37 cellular contexts compared by ENCODE assay signal in the genomic region with DNA sequence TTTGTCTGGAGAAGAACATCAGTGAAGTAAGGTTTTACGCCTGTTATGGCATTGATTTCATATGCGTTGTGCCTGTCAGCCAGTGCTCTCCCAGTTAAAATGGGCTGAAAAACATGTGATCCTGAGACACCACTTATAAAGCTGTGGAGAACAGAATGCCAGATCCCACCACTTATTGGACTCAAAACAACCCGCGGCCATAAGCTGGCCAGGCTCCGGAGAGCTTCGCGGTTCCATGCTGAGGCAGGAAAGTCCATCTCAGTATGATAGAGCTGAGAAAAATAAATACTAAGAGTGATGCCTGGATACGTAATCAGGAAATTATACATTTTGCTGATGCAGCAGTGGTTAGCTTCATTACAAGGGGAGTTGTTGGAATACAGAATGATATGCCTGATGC. TPM values are rescaled to one million over a fixed set of nuclear protein-coding genes. Genes with fewer than 3 reads are reported as not detected.
"Had no signal": no experiment of that assay in that cellular context is flagged by ENCODE, and none has a peak within 500 bp of the region (broad histone marks: within the 10 kb centered on the region; RNA-seq: fewer than 3 reads in every experiment).

No MANE protein-coding gene starts in this region.

- H3K27me3 Mint-ChIP-seq: activated naive CD8-positive, alpha-beta T cell treated with anti-CD3 and anti-CD28 coated beads for 36 hours; brain; naive thymus-derived CD4-positive, alpha-beta T cell; T-cell had no signal

- H3K9me3 ChIP-seq: adrenal gland, pancreas, prostate gland, sigmoid colon, stomach, suprapubic skin, tibial artery had no signal

- H3K27ac Mint-ChIP-seq: activated naive CD4-positive, alpha-beta T cell treated with anti-CD3 and anti-CD28 coated beads for 36 hours; activated naive CD8-positive, alpha-beta T cell treated with anti-CD3 and anti-CD28 coated beads for 36 hours; activated T-helper 1 cell treated with anti-CD3 and anti-CD28 coated beads, Interleukin-12 subunit alpha, Interleukin-12 subunit beta, Interleukin-2, Interleukin-4 antibody, amounts not matched to agents 30 ng/mL and 10 ng/mL and 1 ng/mL, durations not matched to agents 14 hours and 24 hours and 36 hours; brain; endodermal cell; stimulated activated naive B cell treated with anti-CD40 and anti-IgM and Interleukin-4, amounts not matched to agents 10 μg/mL and 1 μg/mL and 100 μg/mL, for 72 hours; T-cell had no signal

- H3K36me3 ChIP-seq: adrenal gland, pancreas, prostate gland, sigmoid colon, stomach, suprapubic skin, tibial artery had no signal

- DNase-seq: activated CD4-positive, alpha-beta T cell treated with anti-CD3 and anti-CD28 coated beads for 4 hours; activated CD4-positive, alpha-beta T cell treated with anti-CD3 and anti-CD28 coated beads, Interleukin-2, amount 50 U/mL, for 48 hours; activated CD8-positive, alpha-beta memory T cell treated with anti-CD3 and anti-CD28 coated beads, Interleukin-2, amount 50 U/mL, for 4 hours; activated effector memory CD4-positive, alpha-beta T cell treated with anti-CD3 and anti-CD28 coated beads, Interleukin-2, amount 50 U/mL, for 16 hours; activated naive CD4-positive, alpha-beta T cell treated with anti-CD3 and anti-CD28 coated beads for 36 hours; activated naive CD8-positive, alpha-beta T cell treated with anti-CD3 and anti-CD28 coated beads for 36 hours; activated T-cell treated with anti-CD3 and anti-CD28 coated beads, Interleukin-2, amount 50 U/mL, for 1 hour; adrenal gland; aorta; endodermal cell; foreskin fibroblast; head of caudate nucleus; hippocampal formation; left cardiac atrium; midbrain; naive thymus-derived CD4-positive, alpha-beta T cell; nucleus accumbens; pancreas; retina; sigmoid colon; small intestine; stimulated activated CD4-positive, alpha-beta T cell treated with anti-CD3 and anti-CD28 coated beads, Interleukin-2, amount 100 ng/mL, for 24 hours; stimulated activated naive B cell treated with anti-CD40 and anti-IgM and Interleukin-4, amounts not matched to agents 10 μg/mL and 1 μg/mL and 100 μg/mL, for 72 hours; stomach; T-cell; tibial artery had no signal

- H3K4me3 ChIP-seq: adrenal gland, pancreas, prostate gland, sigmoid colon, stomach, suprapubic skin, tibial artery had no signal

- H3K4me3 Mint-ChIP-seq: activated naive CD4-positive, alpha-beta T cell treated with anti-CD3 and anti-CD28 coated beads for 36 hours; activated naive CD8-positive, alpha-beta T cell treated with anti-CD3 and anti-CD28 coated beads for 36 hours; activated T-helper 1 cell treated with anti-CD3 and anti-CD28 coated beads, Interleukin-12 subunit alpha, Interleukin-12 subunit beta, Interleukin-2, Interleukin-4 antibody, amounts not matched to agents 30 ng/mL and 10 ng/mL and 1 ng/mL, durations not matched to agents 14 hours and 24 hours and 36 hours; brain; endodermal cell; naive thymus-derived CD4-positive, alpha-beta T cell; stimulated activated naive B cell treated with anti-CD40 and anti-IgM and Interleukin-4, amounts not matched to agents 10 μg/mL and 1 μg/mL and 100 μg/mL, for 72 hours; T-cell had no signal

- H3K4me1 Mint-ChIP-seq: endodermal cell; stimulated activated naive B cell treated with anti-CD40 and anti-IgM and Interleukin-4, amounts not matched to agents 10 μg/mL and 1 μg/mL and 100 μg/mL, for 72 hours had no signal

- H3K4me1 ChIP-seq: pancreas, prostate gland, tibial artery had no signal

- H3K36me3 Mint-ChIP-seq: activated naive CD8-positive, alpha-beta T cell treated with anti-CD3 and anti-CD28 coated beads for 36 hours; naive thymus-derived CD4-positive, alpha-beta T cell; stimulated activated naive B cell treated with anti-CD40 and anti-IgM and Interleukin-4, amounts not matched to agents 10 μg/mL and 1 μg/mL and 100 μg/mL, for 72 hours; T-cell had no signal

- H3K9me3 Mint-ChIP-seq: activated naive CD4-positive, alpha-beta T cell treated with anti-CD3 and anti-CD28 coated beads for 36 hours; activated naive CD8-positive, alpha-beta T cell treated with anti-CD3 and anti-CD28 coated beads for 36 hours; activated T-helper 1 cell treated with anti-CD3 and anti-CD28 coated beads, Interleukin-12 subunit alpha, Interleukin-12 subunit beta, Interleukin-2, Interleukin-4 antibody, amounts not matched to agents 30 ng/mL and 10 ng/mL and 1 ng/mL, durations not matched to agents 14 hours and 24 hours and 36 hours; brain; endodermal cell; naive thymus-derived CD4-positive, alpha-beta T cell; stimulated activated naive B cell treated with anti-CD40 and anti-IgM and Interleukin-4, amounts not matched to agents 10 μg/mL and 1 μg/mL and 100 μg/mL, for 72 hours; T-cell had no signal

- H3K27ac ChIP-seq: adrenal gland, pancreas, prostate gland, sigmoid colon, stomach, suprapubic skin, tibial artery, VCaP had no signal

- H3K27me3 ChIP-seq: adrenal gland, pancreas, sigmoid colon, stomach, suprapubic skin, tibial artery had no signal

RNA-seq across cellular contexts. Expression of a gene that starts 5.1 kb away (rescaled TPM):
- total RNA-seq: activated CD8-positive, alpha-beta memory T cell treated with anti-CD3 and anti-CD28 coated beads for 36 hours; activated naive CD4-positive, alpha-beta T cell treated with anti-CD3 and anti-CD28 coated beads for 36 hours; activated naive CD8-positive, alpha-beta T cell treated with anti-CD3 and anti-CD28 coated beads for 36 hours; activated T-helper 1 cell treated with anti-CD3 and anti-CD28 coated beads, Interleukin-12 subunit alpha, Interleukin-12 subunit beta, Interleukin-2, Interleukin-4 antibody, amounts not matched to agents 30 ng/mL and 10 ng/mL and 1 ng/mL, durations not matched to agents 14 hours and 24 hours and 36 hours; adrenal gland; aorta; cardiac septum; chondrocyte; endodermal cell; esophagus mucosa; left cardiac atrium; liver; naive thymus-derived CD4-positive, alpha-beta T cell; pancreas; sigmoid colon; stomach; suprapubic skin; T-cell; urinary bladder had no signal
